ENCODE assay signal across 1 cellular context in the genomic region with DNA sequence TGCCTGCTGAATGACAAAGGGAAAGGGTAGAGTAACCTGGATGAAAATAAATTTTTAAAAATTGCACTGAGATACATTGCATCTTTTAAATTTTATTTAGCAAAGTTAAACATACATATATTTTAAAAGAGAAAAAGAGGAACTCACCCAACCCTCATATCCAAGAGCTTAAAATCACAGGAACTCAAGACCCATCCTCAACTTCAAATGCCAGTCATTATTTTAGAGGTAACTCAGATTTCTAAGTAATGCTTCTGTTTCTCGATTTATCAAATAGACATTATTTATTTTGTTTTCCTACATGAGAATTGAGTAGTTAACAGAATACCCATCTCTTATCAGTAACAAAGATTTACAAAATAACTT.
TF ChIP-seq lines count a peak whose summit lies in the region.

No MANE protein-coding gene starts in this region.

TF ChIP-seq in WTC11, 78 proteins besides CTCF, POLR2A, EP300 and RAD21 (continued from another document):
- TF ChIP-seq GRHL2 (CRISPR knock-in tag; IDR thresholded peaks at IDR 0.05; ENCODE audit: insufficient replicate concordance, severe bottlenecking) (no peak), HMGA2 (CRISPR knock-in tag; IDR thresholded peaks at IDR 0.05) (no peak), ZNF121 (CRISPR knock-in tag; IDR thresholded peaks at IDR 0.05) (no peak), IRF2 (CRISPR knock-in tag; IDR thresholded peaks at IDR 0.05; ENCODE audit: borderline replicate concordance, low read depth) (no peak), RELA (CRISPR knock-in tag; IDR thresholded peaks at IDR 0.05; ENCODE audit: borderline replicate concordance) (no peak), JAZF1 (CRISPR knock-in tag; IDR thresholded peaks at IDR 0.05) (no peak), CREB1 (CRISPR knock-in tag; IDR thresholded peaks at IDR 0.05) (no peak), ESRRA (CRISPR knock-in tag; IDR thresholded peaks at IDR 0.05; ENCODE audit: borderline replicate concordance) (no peak), GABPB1 (CRISPR knock-in tag; IDR thresholded peaks at IDR 0.05) (no peak)
- TF ChIP-seq, protein P1, sequence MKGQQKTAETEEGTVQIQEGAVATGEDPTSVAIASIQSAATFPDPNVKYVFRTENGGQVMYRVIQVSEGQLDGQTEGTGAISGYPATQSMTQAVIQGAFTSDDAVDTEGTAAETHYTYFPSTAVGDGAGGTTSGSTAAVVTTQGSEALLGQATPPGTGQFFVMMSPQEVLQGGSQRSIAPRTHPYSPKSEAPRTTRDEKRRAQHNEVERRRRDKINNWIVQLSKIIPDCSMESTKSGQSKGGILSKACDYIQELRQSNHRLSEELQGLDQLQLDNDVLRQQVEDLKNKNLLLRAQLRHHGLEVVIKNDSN (CRISPR knock-in tag; IDR thresholded peaks at IDR 0.05): no peak
- TF ChIP-seq, protein P2, sequence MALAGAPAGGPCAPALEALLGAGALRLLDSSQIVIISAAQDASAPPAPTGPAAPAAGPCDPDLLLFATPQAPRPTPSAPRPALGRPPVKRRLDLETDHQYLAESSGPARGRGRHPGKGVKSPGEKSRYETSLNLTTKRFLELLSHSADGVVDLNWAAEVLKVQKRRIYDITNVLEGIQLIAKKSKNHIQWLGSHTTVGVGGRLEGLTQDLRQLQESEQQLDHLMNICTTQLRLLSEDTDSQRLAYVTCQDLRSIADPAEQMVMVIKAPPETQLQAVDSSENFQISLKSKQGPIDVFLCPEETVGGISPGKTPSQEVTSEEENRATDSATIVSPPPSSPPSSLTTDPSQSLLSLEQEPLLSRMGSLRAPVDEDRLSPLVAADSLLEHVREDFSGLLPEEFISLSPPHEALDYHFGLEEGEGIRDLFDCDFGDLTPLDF (CRISPR knock-in tag; IDR thresholded peaks at IDR 0.05): no peak
- TF ChIP-seq, protein P3, sequence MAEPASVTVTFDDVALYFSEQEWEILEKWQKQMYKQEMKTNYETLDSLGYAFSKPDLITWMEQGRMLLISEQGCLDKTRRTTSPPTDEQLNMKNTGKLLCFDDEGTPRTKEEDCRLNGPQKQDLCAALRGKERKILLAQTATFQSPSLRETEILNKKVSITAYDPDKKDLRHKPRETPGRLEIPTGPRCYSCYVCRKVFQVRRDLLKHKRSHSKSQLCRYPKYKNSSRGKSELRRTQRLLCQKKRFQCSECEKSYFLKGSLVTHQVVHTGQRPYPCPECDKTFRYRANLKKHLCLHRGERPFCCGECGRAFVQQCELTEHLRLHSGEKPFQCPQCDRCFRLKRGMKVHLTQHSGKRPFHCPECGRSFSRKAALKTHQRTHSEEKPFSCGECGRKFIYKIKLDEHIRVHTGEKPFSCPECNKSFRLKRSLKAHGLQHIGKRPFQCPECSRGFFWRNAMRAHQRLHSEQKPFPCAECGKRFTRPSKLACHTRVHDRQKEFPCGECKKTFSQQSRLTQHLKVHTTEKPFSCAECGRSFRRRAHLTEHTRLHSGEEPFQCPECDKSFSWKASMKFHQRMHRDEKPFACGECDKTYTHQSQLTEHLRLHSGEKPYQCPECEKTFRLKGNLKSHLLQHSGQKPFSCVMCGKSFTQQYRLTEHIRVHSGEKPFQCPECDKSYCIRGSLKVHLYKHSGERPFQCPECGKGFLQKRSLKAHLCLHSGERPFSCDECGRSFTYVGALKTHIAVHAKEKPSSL (CRISPR knock-in tag; conservative IDR thresholded peaks at IDR 0.05): no peak
- TF ChIP-seq, protein P4, sequence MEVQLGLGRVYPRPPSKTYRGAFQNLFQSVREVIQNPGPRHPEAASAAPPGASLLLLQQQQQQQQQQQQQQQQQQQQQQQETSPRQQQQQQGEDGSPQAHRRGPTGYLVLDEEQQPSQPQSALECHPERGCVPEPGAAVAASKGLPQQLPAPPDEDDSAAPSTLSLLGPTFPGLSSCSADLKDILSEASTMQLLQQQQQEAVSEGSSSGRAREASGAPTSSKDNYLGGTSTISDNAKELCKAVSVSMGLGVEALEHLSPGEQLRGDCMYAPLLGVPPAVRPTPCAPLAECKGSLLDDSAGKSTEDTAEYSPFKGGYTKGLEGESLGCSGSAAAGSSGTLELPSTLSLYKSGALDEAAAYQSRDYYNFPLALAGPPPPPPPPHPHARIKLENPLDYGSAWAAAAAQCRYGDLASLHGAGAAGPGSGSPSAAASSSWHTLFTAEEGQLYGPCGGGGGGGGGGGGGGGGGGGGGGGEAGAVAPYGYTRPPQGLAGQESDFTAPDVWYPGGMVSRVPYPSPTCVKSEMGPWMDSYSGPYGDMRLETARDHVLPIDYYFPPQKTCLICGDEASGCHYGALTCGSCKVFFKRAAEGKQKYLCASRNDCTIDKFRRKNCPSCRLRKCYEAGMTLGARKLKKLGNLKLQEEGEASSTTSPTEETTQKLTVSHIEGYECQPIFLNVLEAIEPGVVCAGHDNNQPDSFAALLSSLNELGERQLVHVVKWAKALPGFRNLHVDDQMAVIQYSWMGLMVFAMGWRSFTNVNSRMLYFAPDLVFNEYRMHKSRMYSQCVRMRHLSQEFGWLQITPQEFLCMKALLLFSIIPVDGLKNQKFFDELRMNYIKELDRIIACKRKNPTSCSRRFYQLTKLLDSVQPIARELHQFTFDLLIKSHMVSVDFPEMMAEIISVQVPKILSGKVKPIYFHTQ (CRISPR knock-in tag; IDR thresholded peaks at IDR 0.05): no peak
